Comparison of ENCODE assay signal across 12 cellular contexts in the genomic region with DNA sequence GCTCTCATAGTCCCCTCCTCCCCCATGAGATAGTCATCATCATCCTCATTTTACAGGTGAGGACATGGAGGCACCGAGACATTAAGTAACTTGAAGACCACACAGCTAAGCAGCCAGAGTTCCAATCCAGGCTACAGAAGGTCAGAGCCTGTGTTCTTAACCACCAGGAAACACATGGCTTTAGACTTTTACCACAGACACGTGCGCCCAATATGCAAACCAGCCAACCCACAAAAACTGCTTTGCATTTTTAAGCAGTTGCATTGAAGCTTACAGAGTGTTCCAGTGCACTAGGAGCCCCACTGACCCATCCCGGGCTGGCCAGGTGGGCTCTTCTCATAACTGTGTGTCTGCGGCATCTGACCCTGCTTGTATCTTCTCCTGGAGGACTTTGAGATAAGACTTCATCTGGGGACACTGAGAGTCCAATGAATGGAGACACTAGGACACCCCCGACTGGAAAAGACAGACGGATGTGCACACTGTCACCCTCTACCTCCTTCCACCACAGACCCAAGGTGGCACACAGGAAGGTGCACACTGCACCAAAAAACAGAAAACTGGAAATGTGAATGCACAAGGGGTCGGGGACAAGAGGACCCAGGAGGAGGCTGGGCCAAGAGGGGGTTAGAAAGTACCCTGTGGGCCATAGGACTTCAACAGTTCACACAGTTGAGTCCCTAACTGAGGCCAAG. TPM values are rescaled to one million over a fixed set of nuclear protein-coding genes. Genes with fewer than 3 reads are reported as not detected.
DNase-seq lines count a peak whose midpoint lies in the region; ATAC-seq and TF ChIP-seq lines count a peak whose summit lies in the region.
"Had no signal": no experiment of that assay in that cellular context is flagged by ENCODE, and none has a peak within 500 bp of the region (broad histone marks: within the 10 kb centered on the region; RNA-seq: fewer than 3 reads in every experiment).

No MANE protein-coding gene starts in this region.

- H3K36me3 ChIP-seq in PC-9 (ENCODE audit: low read depth): no peaks in the 10 kb centered on the region

- no peaks in the 10 kb centered on the region for H4K20me1 ChIP-seq in PC-9 (ENCODE audit: insufficient read depth)

- H3K27me3 ChIP-seq in PC-9 (ENCODE audit: insufficient read depth, low read depth): no peaks in the 10 kb centered on the region

- BruUV-seq in PC-9 (replicated peaks; lab: Mats Ljungman, UMichigan): no TSS peak

- H3K4me3 ChIP-seq in PC-9: no peak overlapping the region

- CTCF ChIA-PET in PC-9 (lab: Charles Lee): no interaction called here

- no peaks in the 10 kb centered on the region for H3K79me2 ChIP-seq in PC-9 (ENCODE audit: low read depth)

- H3K27ac Mint-ChIP-seq in stimulated activated memory B cell treated with anti-CD40 and anti-IgM and Interleukin-4, amounts not matched to agents 10 μg/mL and 1 μg/mL and 100 μg/mL, for 72 hours: no peak overlapping the region
- no peak overlapping the region for H3K27ac Mint-ChIP-seq in activated naive CD4-positive, alpha-beta T cell treated with anti-CD3 and anti-CD28 coated beads, Interleukin-2, amount 50 U/mL, for 72 hours
- H3K27ac Mint-ChIP-seq: natural killer cell had no signal

- peaks cover 87% of the 10 kb centered on the region for H3K27me3 Mint-ChIP-seq in stimulated activated memory B cell treated with anti-CD40 and anti-IgM and Interleukin-4, amounts not matched to agents 10 μg/mL and 1 μg/mL and 100 μg/mL, for 72 hours

- intact Hi-C loops in PC-9 (cut with micrococcal nuclease; ENCODE audit: unreplicated experiment): no loop called here

- no peak overlapping the region for H3K4me3 Mint-ChIP-seq in stimulated activated memory B cell treated with anti-CD40 and anti-IgM and Interleukin-4, amounts not matched to agents 10 μg/mL and 1 μg/mL and 100 μg/mL, for 72 hours
- H3K4me3 Mint-ChIP-seq: natural killer cell had no signal

- no peaks in the 10 kb centered on the region for H3F3A ChIP-seq in PC-9 (ENCODE audit: insufficient read depth, low read depth)

- no peaks in the 10 kb centered on the region for H3K4me1 ChIP-seq in PC-9 (replicated peaks; ENCODE audit: insufficient read depth)

- H3K27ac ChIP-seq in PC-9: no peak overlapping the region

- H2AFZ ChIP-seq in PC-9: no peak overlapping the region

- no peaks in the 10 kb centered on the region for H3K9me3 ChIP-seq in PC-9 (ENCODE audit: insufficient read depth, low read depth)

- ATAC-seq in HG02763 (IDR thresholded peaks at IDR 0.05; ENCODE audit: unreplicated experiment): peak; percentile 93
- peak; percentile 84 for ATAC-seq in stimulated activated memory B cell treated with anti-CD40 and anti-IgM and Interleukin-4, amounts not matched to agents 10 μg/mL and 1 μg/mL and 100 μg/mL, for 72 hours
- no peak for ATAC-seq in activated naive CD4-positive, alpha-beta T cell treated with anti-CD3 and anti-CD28 coated beads, Interleukin-2, amount 50 U/mL, for 72 hours

- peak; percentile 12 for DNase-seq in GM19238 (ENCODE audit: insufficient read length, low spot score)
- peak; percentile 37 to 40 for DNase-seq in Kasumi-1 (lab: John Stamatoyannopoulos, UW)
- DNase-seq in activated naive CD4-positive, alpha-beta T cell treated with Interleukin-2 at 50 U/mL for 16 hours: no peak
- DNase-seq in PC-9: no peak
- DNase-seq in activated naive CD4-positive, alpha-beta T cell treated with anti-CD3 and anti-CD28 coated beads, Interleukin-2, amount 50 U/mL, for 72 hours (ENCODE audit: low spot score in 2 of 2): no peak
- DNase-seq: activated CD8-positive, alpha-beta memory T cell treated with anti-CD3 and anti-CD28 coated beads, Interleukin-2, amount 50 U/mL, for 4 hours; caudate nucleus; head of caudate nucleus; natural killer cell; Right ventricle myocardium superior had no signal

- no peak overlapping the region for H3K4me2 ChIP-seq in PC-9

- no peaks in the 10 kb centered on the region for H3K9me2 ChIP-seq in PC-9 (ENCODE audit: insufficient read depth)

- peaks cover 21% of the 10 kb centered on the region for H3K4me1 Mint-ChIP-seq in stimulated activated memory B cell treated with anti-CD40 and anti-IgM and Interleukin-4, amounts not matched to agents 10 μg/mL and 1 μg/mL and 100 μg/mL, for 72 hours
- H3K4me1 Mint-ChIP-seq: natural killer cell had no signal

- POLR2A ChIA-PET in PC-9 (lab: Charles Lee; ENCODE audit: unreplicated experiment): no interaction called here

- no peaks in the 10 kb centered on the region for H3K36me3 Mint-ChIP-seq in stimulated activated memory B cell treated with anti-CD40 and anti-IgM and Interleukin-4, amounts not matched to agents 10 μg/mL and 1 μg/mL and 100 μg/mL, for 72 hours
- no peaks in the 10 kb centered on the region for H3K36me3 Mint-ChIP-seq in activated naive CD4-positive, alpha-beta T cell treated with anti-CD3 and anti-CD28 coated beads, Interleukin-2, amount 50 U/mL, for 72 hours
- H3K36me3 Mint-ChIP-seq: natural killer cell had no signal

- TF ChIP-seq CTCF in PC-9 (conservative IDR thresholded peaks at IDR 0.05): no peak

- no peaks in the 10 kb centered on the region for H3K9me3 Mint-ChIP-seq in stimulated activated memory B cell treated with anti-CD40 and anti-IgM and Interleukin-4, amounts not matched to agents 10 μg/mL and 1 μg/mL and 100 μg/mL, for 72 hours
- H3K9me3 Mint-ChIP-seq in activated naive CD4-positive, alpha-beta T cell treated with anti-CD3 and anti-CD28 coated beads, Interleukin-2, amount 50 U/mL, for 72 hours: no peaks in the 10 kb centered on the region
- H3K9me3 Mint-ChIP-seq: natural killer cell had no signal

RNA-seq across cellular contexts. Expression of a gene that starts 56.4 kb away (rescaled TPM):
- 20.4 and 25.2 TPM in 2 replicates for total RNA-seq in PC-9 (2021)
- 10 to 100 TPM; 35.8 to 48.3 TPM for total RNA-seq in activated naive CD4-positive, alpha-beta T cell treated with anti-CD3 and anti-CD28 coated beads, Interleukin-2, amount 50 U/mL, for 72 hours

Comparison
In these comparisons a context has a peak if more than half of its experiments do, and no peak if none do; other contexts are left out.
1. DNase-seq: peak in GM19238 (single experiment) and Kasumi-1 (2 of 2); none in activated naive CD4-positive, alpha-beta T cell treated with Interleukin-2 at 50 U/mL for 16 hours (single experiment), PC-9 (0 of 2) and activated naive CD4-positive, alpha-beta T cell treated with anti-CD3 and anti-CD28 coated beads, Interleukin-2, amount 50 U/mL, for 72 hours (0 of 2).
2. ATAC-seq: peak in HG02763 (single experiment) and stimulated activated memory B cell treated with anti-CD40 and anti-IgM and Interleukin-4, amounts not matched to agents 10 μg/mL and 1 μg/mL and 100 μg/mL, for 72 hours (single experiment); none in activated naive CD4-positive, alpha-beta T cell treated with anti-CD3 and anti-CD28 coated beads, Interleukin-2, amount 50 U/mL, for 72 hours (0 of 2).